In the genomic region with DNA sequence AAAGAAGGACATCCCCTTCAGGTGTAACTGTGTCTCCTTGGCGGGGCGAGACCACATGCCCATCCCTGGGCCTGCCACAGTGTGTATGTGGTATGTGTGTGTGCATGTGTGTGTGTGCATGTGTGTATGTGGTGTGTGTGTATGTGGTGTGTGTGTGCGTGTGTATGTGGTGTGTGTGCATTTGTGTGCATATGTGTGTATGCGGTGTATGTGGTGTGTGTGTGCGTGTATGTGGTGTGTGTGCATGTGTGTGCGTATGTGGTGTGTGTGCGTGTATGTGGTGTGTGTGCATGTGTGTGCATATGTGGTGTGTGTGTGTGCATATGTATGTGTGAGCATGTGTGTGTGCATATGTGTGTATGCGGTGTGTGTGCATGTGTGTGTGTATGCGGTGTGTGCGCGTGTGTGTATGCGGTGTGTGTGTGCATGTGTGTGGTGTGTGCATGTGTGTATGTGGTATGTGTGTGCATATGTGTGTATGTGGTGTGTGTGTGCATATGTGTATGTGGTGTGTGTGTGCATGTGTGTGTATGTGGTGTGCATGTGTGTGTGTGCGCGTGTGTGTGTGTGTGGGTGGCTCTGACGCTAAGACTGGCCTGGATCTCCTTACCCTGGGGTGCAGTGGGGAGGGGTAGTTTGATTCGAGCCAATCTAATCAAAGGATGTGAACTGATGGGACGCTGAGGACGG, we compare ENCODE assay signal across 16 cellular contexts.
"Had no signal": no experiment of that assay in that cellular context is flagged by ENCODE, and none has a peak within 500 bp of the region (broad histone marks: within the 10 kb centered on the region; RNA-seq: fewer than 3 reads in every experiment).

No MANE protein-coding gene starts in this region.

- H3K9ac ChIP-seq: parathyroid adenoma had no signal

- H3K79me2 ChIP-seq: parathyroid adenoma had no signal

- H3K36me3 ChIP-seq: prostate gland, uterus had no signal

- H2AFZ ChIP-seq: parathyroid adenoma had no signal

- H3K36me3 Mint-ChIP-seq: type B pancreatic cell had no signal

- FAIRE-seq: endometrium, frontal cortex had no signal

- H3K27ac Mint-ChIP-seq: type B pancreatic cell had no signal

- H3K9me3 ChIP-seq: mucosa of descending colon, prostate gland, uterus had no signal

- H3K4me3 Mint-ChIP-seq: naive thymus-derived CD8-positive, alpha-beta T cell; type B pancreatic cell had no signal

- H3K4me1 Mint-ChIP-seq: naive thymus-derived CD8-positive, alpha-beta T cell had no signal

- DNase-seq: effector memory CD4-positive, alpha-beta T cell; islet precursor cell; mammary epithelial cell; mucosa of descending colon; naive thymus-derived CD8-positive, alpha-beta T cell; retina; stimulated activated naive CD4-positive, alpha-beta T cell treated with Interleukin-2 at 50 U/mL for 16 hours; uterus had no signal

- H3K27me3 ChIP-seq: uterus had no signal

- H3K27ac ChIP-seq: parathyroid adenoma, prostate gland, uterus had no signal

- H3K4me3 ChIP-seq: mucosa of descending colon, prostate gland, uterus had no signal

- H3K9me3 Mint-ChIP-seq: naive thymus-derived CD8-positive, alpha-beta T cell; type B pancreatic cell had no signal

- H3K27me3 Mint-ChIP-seq: type B pancreatic cell had no signal

- H3K4me1 ChIP-seq: parathyroid adenoma, prostate gland, uterus had no signal

- ATAC-seq: esophagus mucosa; left lobe of liver; mucosa of descending colon; naive thymus-derived CD8-positive, alpha-beta T cell; sciatic nerve had no signal
